In genomic region chr5:82307431-82307830, GRCh38 we compare ENCODE assay signal across 1 cellular context.
TF ChIP-seq lines count a peak whose summit lies in the region.

No MANE protein-coding gene starts in this region.

TF ChIP-seq in IMR-90, 13 proteins besides CTCF, POLR2A, EP300 and RAD21:
- no peak for TF ChIP-seq USF2 (IDR thresholded peaks at IDR 0.05; ENCODE audit: low read depth, low read length)
- TF ChIP-seq SMC3 (IDR thresholded peaks at IDR 0.05; ENCODE audit: low read depth, low read length) = no peak
- no peak for TF ChIP-seq CHD1 (IDR thresholded peaks at IDR 0.05; ENCODE audit: low read depth, low read length)
- no peak for TF ChIP-seq CEBPB (IDR thresholded peaks at IDR 0.05; ENCODE audit: low read depth, low read length)
- no peak for TF ChIP-seq MAZ (IDR thresholded peaks at IDR 0.05; ENCODE audit: borderline replicate concordance, low read depth, low read length)
- no peak for TF ChIP-seq RFX5 (IDR thresholded peaks at IDR 0.05; ENCODE audit: low read depth, low read length)
- TF ChIP-seq FOS (IDR thresholded peaks at IDR 0.05; ENCODE audit: low read depth, low read length) = no peak
- TF ChIP-seq MXI1 (IDR thresholded peaks at IDR 0.05; ENCODE audit: borderline replicate concordance, low read depth, low read length) = no peak
- TF ChIP-seq BHLHE40 (IDR thresholded peaks at IDR 0.05; ENCODE audit: low read depth, low read length) = no peak
- no peak for TF ChIP-seq RCOR1 (IDR thresholded peaks at IDR 0.05; ENCODE audit: insufficient replicate concordance, low read length)
- TF ChIP-seq, protein P1, sequence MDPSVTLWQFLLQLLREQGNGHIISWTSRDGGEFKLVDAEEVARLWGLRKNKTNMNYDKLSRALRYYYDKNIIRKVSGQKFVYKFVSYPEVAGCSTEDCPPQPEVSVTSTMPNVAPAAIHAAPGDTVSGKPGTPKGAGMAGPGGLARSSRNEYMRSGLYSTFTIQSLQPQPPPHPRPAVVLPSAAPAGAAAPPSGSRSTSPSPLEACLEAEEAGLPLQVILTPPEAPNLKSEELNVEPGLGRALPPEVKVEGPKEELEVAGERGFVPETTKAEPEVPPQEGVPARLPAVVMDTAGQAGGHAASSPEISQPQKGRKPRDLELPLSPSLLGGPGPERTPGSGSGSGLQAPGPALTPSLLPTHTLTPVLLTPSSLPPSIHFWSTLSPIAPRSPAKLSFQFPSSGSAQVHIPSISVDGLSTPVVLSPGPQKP (IDR thresholded peaks at IDR 0.05; ENCODE audit: borderline replicate concordance, low read depth, low read length) = no peak
- TF ChIP-seq MAFK (IDR thresholded peaks at IDR 0.05; ENCODE audit: low read depth, low read length) = no peak
